Comparison of ENCODE assay signal across 9 cellular contexts in the genomic region with DNA sequence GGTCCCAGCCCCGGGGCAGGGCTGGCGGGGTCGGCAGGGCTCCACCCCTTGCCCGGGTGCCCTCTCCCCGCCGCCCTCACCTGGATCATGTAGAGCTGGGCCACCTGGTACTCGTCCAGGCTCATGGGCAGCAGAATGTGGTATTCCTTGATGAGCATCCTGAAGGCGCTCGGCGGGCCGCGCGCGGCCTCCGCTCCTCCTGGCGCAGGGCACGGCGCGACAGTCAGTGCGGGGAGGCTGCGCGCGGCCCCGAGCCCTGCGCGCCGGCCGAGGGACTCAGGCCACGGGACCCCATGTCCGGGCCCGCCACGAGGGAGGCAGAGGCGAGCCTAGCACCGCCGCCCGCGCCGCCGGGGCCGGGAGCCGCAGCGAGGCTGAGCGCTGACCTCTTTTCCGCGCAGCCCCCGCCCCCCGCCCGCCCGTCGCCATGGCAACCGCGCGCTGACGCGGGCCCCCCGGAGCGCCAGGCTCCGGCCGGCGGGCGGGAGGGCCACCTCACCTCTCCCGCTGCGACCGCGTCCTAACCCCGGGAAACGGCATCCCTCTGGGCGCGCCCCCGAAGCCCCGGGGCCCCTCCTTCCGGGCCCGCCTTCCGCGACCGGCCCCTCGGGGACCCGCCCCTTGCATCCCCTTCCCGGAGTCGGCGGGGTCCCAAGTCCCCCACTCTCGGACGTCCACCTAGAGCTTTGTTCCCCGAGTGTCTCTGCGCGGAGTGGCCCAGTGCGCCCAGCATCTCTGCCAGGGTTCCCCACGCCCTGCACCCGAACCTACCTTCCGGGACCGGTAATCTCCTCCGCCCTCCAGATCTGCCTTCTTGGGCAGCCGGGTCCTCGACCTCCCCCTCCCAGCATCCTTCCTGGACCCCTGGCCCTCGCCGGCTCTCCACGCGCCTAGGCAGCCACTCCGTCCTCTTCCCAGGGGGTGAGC. TPM values are rescaled to one million over a fixed set of nuclear protein-coding genes. Genes with fewer than 3 reads are reported as not detected.
DNase-seq lines count a peak whose midpoint lies in the region; ATAC-seq and TF ChIP-seq lines count a peak whose summit lies in the region.
"Had no signal": no experiment of that assay in that cellular context is flagged by ENCODE, and none has a peak within 500 bp of the region (broad histone marks: within the 10 kb centered on the region; RNA-seq: fewer than 3 reads in every experiment).

No MANE protein-coding gene starts in this region.

- no peaks in the 10 kb centered on the region for H3K9me3 ChIP-seq in RWPE2 (ENCODE audit: severe bottlenecking)
- H3K9me3 ChIP-seq in lower lobe of right lung = no peaks in the 10 kb centered on the region

- ATAC-seq in RWPE2 (ENCODE audit: low read depth) (no peak), lower lobe of right lung (no peak), HG02642 (IDR thresholded peaks at IDR 0.05; ENCODE audit: poor library complexity, unreplicated experiment) (no peak)

- H3K27me3 ChIP-seq in RWPE2 (ENCODE audit: insufficient read depth, poor library complexity, severe bottlenecking) (no peaks in the 10 kb centered on the region), lower lobe of right lung (ENCODE audit: low read depth) (no peaks in the 10 kb centered on the region)

- intact Hi-C loops in lower lobe of right lung (cut with DNase I) = no loop called here

- H3K36me3 ChIP-seq in RWPE2 (ENCODE audit: low read depth) = peaks cover 24% of the 10 kb centered on the region
- peaks cover 35% of the 10 kb centered on the region for H3K36me3 ChIP-seq in lower lobe of right lung

- H3K4me3 ChIP-seq in RWPE2 (ENCODE audit: severe bottlenecking) (peak overlapping the region; percentile 80), cardiac fibroblast (replicated peaks in 1 of 2; ENCODE audit: low read depth in 2 of 2, low read length in 2 of 2) (peak overlapping the region; percentile 78 to 83), lower lobe of right lung (peak overlapping the region; percentile 74)

- H3K4me1 ChIP-seq in RWPE2 (ENCODE audit: insufficient read depth, poor library complexity, severe bottlenecking) = peaks cover 10% of the 10 kb centered on the region
- H3K4me1 ChIP-seq in lower lobe of right lung = peaks cover 39% of the 10 kb centered on the region

- DNase-seq in stimulated activated CD4-positive, alpha-beta T cell treated with anti-CD3 and anti-CD28 coated beads, Interleukin-12 subunit alpha, Interleukin-12 subunit beta, amount 100 ng/mL, for 4 hours = peak; percentile 36
- DNase-seq in stimulated activated CD4-positive, alpha-beta T cell treated with anti-CD3 and anti-CD28 coated beads, Interleukin-4, amount 100 ng/mL, for 1 hour = no peak
- DNase-seq in RWPE2 (ENCODE audit: low spot score) = no peak
- DNase-seq in cardiac fibroblast (ENCODE audit: low read depth in 2 of 2) = peak; percentile 22 to 58
- no peak for DNase-seq in lower lobe of right lung
- no peak for DNase-seq in NCI-H187 (lab: John Stamatoyannopoulos, UW)

- peak overlapping the region; percentile 96 for H3K27ac ChIP-seq in RWPE2 (ENCODE audit: poor library complexity, severe bottlenecking)
- H3K27ac ChIP-seq in lower lobe of right lung = peak overlapping the region; percentile 98
- H3K27ac ChIP-seq in temporal lobe (ENCODE audit: low read depth, low read length) = peak overlapping the region; percentile 91

- no peak for TF ChIP-seq CTCF in RWPE2 (IDR thresholded peaks at IDR 0.05; ENCODE audit: poor library complexity, severe bottlenecking)
- TF ChIP-seq CTCF in cardiac fibroblast (IDR thresholded peaks at IDR 0.05; ENCODE audit: low read depth, low read length) = no peak
- no peak for TF ChIP-seq CTCF in lower lobe of right lung (IDR thresholded peaks at IDR 0.05)

RNA-seq across cellular contexts. Expression of a gene that starts 0.9 kb away (rescaled TPM):
- total RNA-seq in lower lobe of right lung (54.1 TPM), temporal lobe (35.7 TPM)

RNA-seq across cellular contexts. Expression of a gene that starts 3.7 kb away (rescaled TPM):
- total RNA-seq in lower lobe of right lung (79.7 TPM), temporal lobe (5.7 TPM)

RNA-seq across cellular contexts. Expression of a gene that starts 19.0 kb away (rescaled TPM):
- total RNA-seq in lower lobe of right lung (not detected), temporal lobe (not detected)
- total RNA-seq: left colon had no signal

RNA-seq across cellular contexts. Expression of a gene that starts 21.5 kb away (rescaled TPM):
- total RNA-seq in lower lobe of right lung (85.2 TPM), temporal lobe (49.4 TPM)

RNA-seq across cellular contexts. Expression of a gene that starts 35.2 kb away (rescaled TPM):
- total RNA-seq in lower lobe of right lung (49.1 TPM), temporal lobe (9.8 TPM)

Comparison
In these comparisons a context has a peak if more than half of its experiments do, and no peak if none do; other contexts are left out.
1. DNase-seq: peak in stimulated activated CD4-positive, alpha-beta T cell treated with anti-CD3 and anti-CD28 coated beads, Interleukin-12 subunit alpha, Interleukin-12 subunit beta, amount 100 ng/mL, for 4 hours (single experiment) and cardiac fibroblast (2 of 2); none in stimulated activated CD4-positive, alpha-beta T cell treated with anti-CD3 and anti-CD28 coated beads, Interleukin-4, amount 100 ng/mL, for 1 hour (single experiment), RWPE2 (single experiment), lower lobe of right lung (single experiment) and NCI-H187 (0 of 2).
2. RNA of a gene that starts 3.7 kb away (total RNA-seq): 79.7 TPM in lower lobe of right lung (single experiment); 5.7 TPM in temporal lobe (single experiment); every median in the first group is over 10 times any median in the second.
3. Peak in every context shown above with its lines, with median percentiles within 50 percentile points of each other: H3K27ac ChIP-seq and H3K4me3 ChIP-seq.